8 cellular contexts compared by ENCODE assay signal in the genomic region with DNA sequence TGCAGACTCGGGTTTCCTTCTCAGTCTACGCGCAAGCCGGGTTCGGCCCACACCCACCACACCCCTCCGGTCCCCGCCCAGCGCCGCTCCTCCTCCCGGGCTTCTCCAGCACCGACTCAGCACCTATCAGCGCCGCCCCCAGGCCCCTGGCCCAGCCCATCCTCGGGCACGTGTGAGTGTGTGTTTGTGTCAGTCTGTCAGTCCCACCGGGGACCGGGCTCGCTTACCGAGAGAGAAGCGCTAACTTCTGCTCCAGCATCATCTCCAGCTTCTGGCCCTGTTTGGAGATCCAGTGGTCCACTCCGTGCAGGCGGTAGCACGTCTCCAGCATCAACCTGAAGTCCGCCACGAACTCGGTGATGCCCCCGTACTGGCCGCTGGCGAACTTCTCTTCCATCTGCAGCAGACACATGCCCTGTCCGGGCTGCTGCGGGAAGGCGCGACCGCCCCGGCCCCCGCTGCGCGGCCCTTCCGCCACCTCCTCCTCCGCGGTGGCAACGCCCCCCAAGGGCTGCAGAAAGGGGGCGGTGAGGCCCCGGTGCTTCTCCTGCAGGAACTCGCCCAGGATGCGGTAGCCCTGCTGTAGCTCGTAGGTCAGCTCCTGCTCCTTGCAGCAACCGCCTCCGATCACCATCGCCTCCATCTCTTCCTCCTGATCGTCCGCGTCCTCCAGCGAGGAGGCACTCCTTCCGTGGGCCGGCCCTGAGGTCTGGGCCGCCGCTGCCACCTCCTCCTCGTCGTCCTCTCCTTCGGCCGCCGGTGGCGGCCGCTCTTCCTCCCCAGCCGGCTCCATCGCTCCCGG. TPM values are rescaled to one million over a fixed set of nuclear protein-coding genes. Genes with fewer than 3 reads are reported as not detected.
DNase-seq lines count a peak whose midpoint lies in the region; ATAC-seq, FAIRE-seq and TF ChIP-seq lines count a peak whose summit lies in the region.

No MANE protein-coding gene starts in this region.

- peak in 1 of 2 donors; percentile 32 for TF ChIP-seq POLR2A in thyroid gland (IDR thresholded peaks at IDR 0.05)

- H3K9me3 Mint-ChIP-seq in activated naive CD8-positive, alpha-beta T cell (ENCODE audit: low read depth), result peaks cover 6% of the 10 kb centered on the region

- H3K27me3 Mint-ChIP-seq in activated naive CD8-positive, alpha-beta T cell, result no peaks in the 10 kb centered on the region

- ATAC-seq in HG02623 (IDR thresholded peaks at IDR 0.05; ENCODE audit: unreplicated experiment), result peak; percentile 66
- ATAC-seq in Right ventricle myocardium inferior, result peak; percentile 76
- peak; percentile 65 to 83 (median 78) for ATAC-seq in pancreas

- peaks cover 14% of the 10 kb centered on the region for H3K36me3 Mint-ChIP-seq in activated naive CD8-positive, alpha-beta T cell

- 1% methylated on average over 52 to 68 of the region's 68 CpGs for WGBS in pancreas, 2 donors
- 0 to 1% methylated on average over 38 to 48 of the region's 68 CpGs for WGBS in thyroid gland, 2 donors

- peak overlapping the region; percentile 79 for H3K27ac Mint-ChIP-seq in activated naive CD8-positive, alpha-beta T cell

- H3K4me1 Mint-ChIP-seq in activated naive CD8-positive, alpha-beta T cell (ENCODE audit: low read depth), result peaks cover 58% of the 10 kb centered on the region

- H3K9me3 ChIP-seq in pancreas (no peaks in the 10 kb centered on the region), thyroid gland (no peaks in the 10 kb centered on the region)

- intact Hi-C loops in Right ventricle myocardium inferior (cut with DNase I), result loop anchor here (5.0 kb wide), 1 partner anchor 70 kb away; no protein-coding TSS in a partner anchor
- intact Hi-C loops in pancreas (cut with DNase I), result no loop called here
- intact Hi-C loops in thyroid gland (cut with DNase I), result no loop called here

- H3K4me3 Mint-ChIP-seq in activated naive CD8-positive, alpha-beta T cell, result peak overlapping the region; percentile 95

- TF ChIP-seq CTCF in pancreas (IDR thresholded peaks at IDR 0.05), result no peak
- TF ChIP-seq CTCF in thyroid gland (IDR thresholded peaks at IDR 0.05), result no peak

- H3K27ac ChIP-seq in pancreas (peak overlapping the region; percentile 88 to 95 (median 94)), thyroid gland (peak overlapping the region; percentile 98 to 100 (median 99))

- no peak for FAIRE-seq in pancreas (lab: Jason Lieb, UNC)

- H3K4me3 ChIP-seq in GM08714 (ENCODE audit: low read length) (peak overlapping the region; percentile 70), pancreas (peak overlapping the region; percentile 76 to 90 (median 84)), thyroid gland (replicated peaks in 1 of 3) (peak overlapping the region; percentile 83 to 97 (median 92))

- DNase-seq in NCI-H1048 (lab: John Stamatoyannopoulos, UW) (peak; percentile 88), SKM-1 (lab: John Stamatoyannopoulos, UW; ENCODE audit: unreplicated experiment) (peak; percentile 59), Right ventricle myocardium inferior (ENCODE audit: missing footprints) (peak; percentile 95), pancreas (peak; percentile 83 to 96 (median 88)), thyroid gland (peak; percentile 90)

- H3K4me1 ChIP-seq in pancreas (peaks cover 17 to 36% (median 20%) of the 10 kb centered on the region in 3 donors), thyroid gland (peaks cover 15% of the 10 kb centered on the region in 2 donors)

- H3K36me3 ChIP-seq in pancreas, result no peaks in the 10 kb centered on the region
- no peaks in the 10 kb centered on the region for H3K36me3 ChIP-seq in thyroid gland

- no peaks in the 10 kb centered on the region for H3K27me3 ChIP-seq in pancreas
- H3K27me3 ChIP-seq in thyroid gland, result no peaks in the 10 kb centered on the region

RNA-seq across cellular contexts. Expression of gene RANBP6, which starts 8.3 kb away (rescaled TPM):
- 24.2 TPM for total RNA-seq in Right ventricle myocardium inferior
- 1 to 10 TPM; 3.9 to 8.7 (median 5.1) TPM for total RNA-seq in pancreas
- 1 to 10 TPM; 2.9 to 9.4 TPM for polyA plus RNA-seq in pancreas
- 10 to 100 TPM; 23.4 to 30.6 (median 24.4) TPM for total RNA-seq in thyroid gland

Comparison
In these comparisons a context has a peak if more than half of its experiments do, and no peak if none do; other contexts are left out.
1. Peak in every context shown above with its lines: DNase-seq, ATAC-seq, H3K4me3 ChIP-seq and H3K27ac ChIP-seq.